ENCODE assay signal across 9 cellular contexts in genomic region chr19:8148410-8149231, GRCh38. TPM values are rescaled to one million over a fixed set of nuclear protein-coding genes. Genes with fewer than 3 reads are reported as not detected.
DNase-seq lines count a peak whose midpoint lies in the region; ATAC-seq, FAIRE-seq and TF ChIP-seq lines count a peak whose summit lies in the region.
"Had no signal": no experiment of that assay in that cellular context is flagged by ENCODE, and none has a peak within 500 bp of the region (broad histone marks: within the 10 kb centered on the region; RNA-seq: fewer than 3 reads in every experiment).

No MANE protein-coding gene starts in this region.

- no peak overlapping the region for H3K27ac ChIP-seq in cardiac muscle cell
- peak overlapping the region; percentile 24 for H3K27ac ChIP-seq in upper lobe of right lung
- no peak overlapping the region for H3K27ac ChIP-seq in kidney (ENCODE audit: low read depth in 2 of 2, low read length in 2 of 2)
- H3K27ac ChIP-seq in RWPE1, result no peak overlapping the region
- H3K27ac ChIP-seq: uterus had no signal

- H3K9ac ChIP-seq in kidney (ENCODE audit: low read length in 2 of 2), result no peak overlapping the region

- H3K4me1 Mint-ChIP-seq in T-cell, result peaks cover 9 to 12% (median 10%) of the 10 kb centered on the region in 3 donors

- H3K4me3 ChIP-seq in cardiac muscle cell (peak overlapping the region; percentile 55), upper lobe of right lung (peak overlapping the region; percentile 29), kidney (ENCODE audit: low read length in 2 of 2) (no peak overlapping the region)
- H3K4me3 ChIP-seq: uterus had no signal

- ATAC-seq in left ventricle myocardium superior (no peak), T-cell (replicated peaks in 1 of 4) (peak in 2 of 4 experiments; percentile 16 to 22), upper lobe of right lung (peak; percentile 56), GM21447 (IDR thresholded peaks at IDR 0.05; ENCODE audit: unreplicated experiment) (no peak)

- H3K4me3 Mint-ChIP-seq in T-cell, result peak overlapping the region in 2 of 3 donors; percentile 25 to 80

- H3K27me3 ChIP-seq in cardiac muscle cell (no peaks in the 10 kb centered on the region), upper lobe of right lung (peaks cover 39% of the 10 kb centered on the region)

- POLR2A ChIA-PET in T-cell (lab: Charles Lee) (no interaction called here), RWPE1 (lab: Yijun Ruan, JAX; ENCODE audit: low non-redundant PET) (interaction anchor here (0.5 kb wide), 1 partner anchor 53 kb away, joined by 5 read pairs; no protein-coding TSS in a partner anchor)

- FAIRE-seq in kidney (lab: Jason Lieb, UNC), result no peak

- no peaks in the 10 kb centered on the region for H3K4me1 ChIP-seq in cardiac muscle cell (ENCODE audit: low read depth)
- H3K4me1 ChIP-seq in upper lobe of right lung, result peaks cover 4% of the 10 kb centered on the region
- no peaks in the 10 kb centered on the region for H3K4me1 ChIP-seq in kidney (ENCODE audit: control insufficient read depth in 1 of 2, insufficient read depth in 1 of 2, low read depth in 1 of 2, low read length in 2 of 2)

- DNase-seq in cardiac muscle cell (ENCODE audit: low read depth in 1 of 2, low spot score in 1 of 2), result peak in 1 of 2 donors; percentile 67
- no peak for DNase-seq in left ventricle myocardium superior
- DNase-seq in T-cell, result no peak
- peak; percentile 93 for DNase-seq in iPS-NIHi7 (ENCODE audit: extremely low spot score)
- peak; percentile 73 for DNase-seq in upper lobe of right lung
- no peak for DNase-seq in kidney
- DNase-seq in RWPE1 (ENCODE audit: low spot score), result no peak
- DNase-seq: uterus had no signal

- no peaks in the 10 kb centered on the region for H3K9me3 ChIP-seq in cardiac muscle cell (ENCODE audit: low read depth)
- H3K9me3 ChIP-seq in upper lobe of right lung, result no peaks in the 10 kb centered on the region
- no peaks in the 10 kb centered on the region for H3K9me3 ChIP-seq in kidney (ENCODE audit: control insufficient read depth in 1 of 2, low read length in 2 of 2)
- H3K9me3 ChIP-seq: uterus had no signal

- peaks cover 38 to 57% of the 10 kb centered on the region in 2 donors for H3K27me3 Mint-ChIP-seq in T-cell

- H3K27ac Mint-ChIP-seq in T-cell, result peak overlapping the region in 1 of 2 donors; percentile 2

- no peaks in the 10 kb centered on the region for H3K9me3 Mint-ChIP-seq in T-cell

- intact Hi-C loops in left ventricle myocardium superior (cut with micrococcal nuclease) (no loop called here), upper lobe of right lung (cut with DNase I) (no loop called here), kidney (cut with DNase I) (no loop called here)

- H3K36me3 ChIP-seq in cardiac muscle cell, result no peaks in the 10 kb centered on the region
- no peaks in the 10 kb centered on the region for H3K36me3 ChIP-seq in upper lobe of right lung
- no peaks in the 10 kb centered on the region for H3K36me3 ChIP-seq in kidney (ENCODE audit: control insufficient read depth in 1 of 2, insufficient read depth in 2 of 2, low read length in 2 of 2)
- H3K36me3 ChIP-seq: uterus had no signal

- TF ChIP-seq CTCF in cardiac muscle cell (IDR thresholded peaks at IDR 0.05; ENCODE audit: low read depth, low read length) (no peak), upper lobe of right lung (IDR thresholded peaks at IDR 0.05) (no peak), kidney (IDR thresholded peaks at IDR 0.05; ENCODE audit: borderline replicate concordance, extremely low read depth, insufficient read depth) (no peak), RWPE1 (conservative IDR thresholded peaks at IDR 0.05; ENCODE audit: low read depth) (no peak)

- CTCF ChIA-PET in T-cell (lab: Charles Lee) (no interaction called here), RWPE1 (lab: Yijun Ruan, JAX) (interaction anchor here (0.6 to 1.4 kb wide), 4 partner anchors 10 to 204 kb away, joined by 3 to 5 read pairs (median 4); no protein-coding TSS in a partner anchor)

- no peaks in the 10 kb centered on the region for H3K36me3 Mint-ChIP-seq in T-cell

RNA-seq across cellular contexts. Expression of gene FBN3, which starts 0.8 kb away (rescaled TPM):
- total RNA-seq in cardiac muscle cell, result 6.6 and 15.1 TPM in 2 replicates
- polyA plus RNA-seq in cardiac muscle cell, result 5.6 and 6.2 TPM in 2 replicates
- not detected for total RNA-seq in left ventricle myocardium superior
- total RNA-seq in T-cell, result under 1 TPM in 2 of 5 donors, not detected in 3; 0.03 TPM
- total RNA-seq in upper lobe of right lung, result 8.5 TPM
- total RNA-seq in kidney, result 0.44 TPM
- 0.56 TPM for polyA plus RNA-seq in kidney (ENCODE audit: insufficient read depth, low read depth, low replicate concordance)

Comparison
In these comparisons a context has a peak if more than half of its experiments do, and no peak if none do; other contexts are left out.
1. DNase-seq: peak in iPS-NIHi7 (single experiment) and upper lobe of right lung (single experiment); none in left ventricle myocardium superior (single experiment), T-cell (0 of 34), kidney (single experiment) and RWPE1 (single experiment).
2. H3K4me3 ChIP-seq: peak in cardiac muscle cell (single experiment) and upper lobe of right lung (single experiment); none in kidney (0 of 2).